In genomic region chr7:73718438-73718881, GRCh38 we compare ENCODE assay signal across 8 cellular contexts. TPM values are rescaled to one million over a fixed set of nuclear protein-coding genes. Genes with fewer than 3 reads are reported as not detected.
DNase-seq lines count a peak whose midpoint lies in the region; ATAC-seq and TF ChIP-seq lines count a peak whose summit lies in the region.

No MANE protein-coding gene starts in this region.

- H3K9me3 ChIP-seq in HUES6 (ENCODE audit: control insufficient read depth, insufficient read depth, low read depth, low read length) (no peaks in the 10 kb centered on the region), hepatocyte (ENCODE audit: low read depth) (no peaks in the 10 kb centered on the region)

- peaks cover 46% of the 10 kb centered on the region for H3K79me2 ChIP-seq in hepatocyte

- peak; percentile 71 for DNase-seq in activated CD8-positive, alpha-beta memory T cell treated with anti-CD3 and anti-CD28 coated beads for 24 hours
- DNase-seq in hepatocyte (ENCODE audit: low spot score) (peak; percentile 30), HUDEP-2 (lab: John Stamatoyannopoulos, UW; ENCODE audit: unreplicated experiment in 76 of 76) (no peak), RPMI8226 (no peak), G401 (ENCODE audit: low spot score) (no peak)
- no peak for DNase-seq in stimulated activated naive B cell treated with anti-CD40 and anti-IgM and Interleukin-4, amounts not matched to agents 10 μg/mL and 1 μg/mL and 100 μg/mL, for 72 hours

- TF ChIP-seq CTCF in hepatocyte (IDR thresholded peaks at IDR 0.05; ENCODE audit: poor library complexity): no peak

- peak overlapping the region; percentile 69 for H3K27ac Mint-ChIP-seq in stimulated activated naive B cell treated with anti-CD40 and anti-IgM and Interleukin-4, amounts not matched to agents 10 μg/mL and 1 μg/mL and 100 μg/mL, for 72 hours

- H3K4me3 ChIP-seq in HUES6 (ENCODE audit: low read depth, low read length) (peak overlapping the region; percentile 81), hepatocyte (peak overlapping the region; percentile 99)

- H3K9me3 Mint-ChIP-seq in stimulated activated naive B cell treated with anti-CD40 and anti-IgM and Interleukin-4, amounts not matched to agents 10 μg/mL and 1 μg/mL and 100 μg/mL, for 72 hours: no peaks in the 10 kb centered on the region

- H3K4me1 ChIP-seq in HUES6 (ENCODE audit: control insufficient read depth, insufficient read depth, low read length) (peaks cover 10% of the 10 kb centered on the region), hepatocyte (ENCODE audit: insufficient read depth) (peaks cover 37% of the 10 kb centered on the region)

- in situ Hi-C loops in G401 (cut with HindIII; ENCODE audit: low sequenced_read_pairs): no loop called here

- ATAC-seq in stimulated activated naive B cell treated with anti-CD40 and anti-IgM and Interleukin-4, amounts not matched to agents 10 μg/mL and 1 μg/mL and 100 μg/mL, for 72 hours (replicated peaks): no peak
- ATAC-seq in GM21576 (IDR thresholded peaks at IDR 0.05; ENCODE audit: unreplicated experiment): no peak

- peak overlapping the region; percentile 78 to 82 for H3K4me3 Mint-ChIP-seq in stimulated activated naive B cell treated with anti-CD40 and anti-IgM and Interleukin-4, amounts not matched to agents 10 μg/mL and 1 μg/mL and 100 μg/mL, for 72 hours

- no peaks in the 10 kb centered on the region for H3K9me2 ChIP-seq in hepatocyte (replicated peaks; ENCODE audit: insufficient read depth)

- H4K20me1 ChIP-seq in hepatocyte (ENCODE audit: insufficient read depth, poor library complexity, severe bottlenecking): peaks cover 3% of the 10 kb centered on the region

- peaks cover 45 to 55% of the 10 kb centered on the region in 2 donors for H3K27me3 Mint-ChIP-seq in stimulated activated naive B cell treated with anti-CD40 and anti-IgM and Interleukin-4, amounts not matched to agents 10 μg/mL and 1 μg/mL and 100 μg/mL, for 72 hours

- WGBS in hepatocyte (ENCODE audit: low lambda C conversion rate, missing lambda C conversion rate): 61% methylated on average over 9 of the region's 9 CpGs

- H3K36me3 Mint-ChIP-seq in stimulated activated naive B cell treated with anti-CD40 and anti-IgM and Interleukin-4, amounts not matched to agents 10 μg/mL and 1 μg/mL and 100 μg/mL, for 72 hours: no peaks in the 10 kb centered on the region

- peaks cover 25% of the 10 kb centered on the region for H3K27me3 ChIP-seq in HUES6 (ENCODE audit: control insufficient read depth, insufficient read depth, low read length)
- H3K27me3 ChIP-seq in hepatocyte: no peaks in the 10 kb centered on the region

- H3K27ac ChIP-seq in HUES6 (ENCODE audit: low read depth, low read length): no peak overlapping the region
- peak overlapping the region; percentile 58 for H3K27ac ChIP-seq in hepatocyte

- H2AFZ ChIP-seq in hepatocyte: no peak overlapping the region

- peak overlapping the region; percentile 98 for H3K4me2 ChIP-seq in hepatocyte

- no peak overlapping the region for H3K9ac ChIP-seq in HUES6 (ENCODE audit: low read length)

- H3K36me3 ChIP-seq in HUES6 (ENCODE audit: control insufficient read depth, insufficient read depth, low read length) (no peaks in the 10 kb centered on the region), hepatocyte (replicated peaks; ENCODE audit: insufficient read depth, low read depth) (no peaks in the 10 kb centered on the region)

- peaks cover 22 to 35% of the 10 kb centered on the region in 2 donors for H3K4me1 Mint-ChIP-seq in stimulated activated naive B cell treated with anti-CD40 and anti-IgM and Interleukin-4, amounts not matched to agents 10 μg/mL and 1 μg/mL and 100 μg/mL, for 72 hours

RNA-seq across cellular contexts. Expression of gene STX1A, which starts 1.0 kb away (rescaled TPM):
- total RNA-seq in hepatocyte: 22.8 and 23.7 TPM in 2 replicates
- 27.1 and 39.2 TPM in 2 replicates for polyA plus RNA-seq in hepatocyte
- total RNA-seq in G401 (2014; rRNA removed; shearing (Covaris generic)): 2.5 and 6.5 TPM in 2 replicates

RNA-seq across cellular contexts. Expression of gene ABHD11, which starts 20.1 kb away (rescaled TPM):
- 30.7 and 33.0 TPM in 2 replicates for total RNA-seq in hepatocyte
- 90.9 and 110 TPM in 2 replicates for polyA plus RNA-seq in hepatocyte
- 34.2 and 41.1 TPM in 2 replicates for total RNA-seq in G401 (2014; rRNA removed; shearing (Covaris generic))

RNA-seq across cellular contexts. Expression of gene BUD23, which starts 35.1 kb away (rescaled TPM):
- 35.9 and 44.3 TPM in 2 replicates for total RNA-seq in hepatocyte
- polyA plus RNA-seq in hepatocyte: 112 and 131 TPM in 2 replicates
- total RNA-seq in G401 (2014; rRNA removed; shearing (Covaris generic)): 203 and 204 TPM in 2 replicates

RNA-seq across cellular contexts. Expression of gene DNAJC30, which starts 35.2 kb away (rescaled TPM):
- 3.0 and 4.7 TPM in 2 replicates for total RNA-seq in hepatocyte
- polyA plus RNA-seq in hepatocyte: 13.9 and 15.3 TPM in 2 replicates
- total RNA-seq in G401 (2014; rRNA removed; shearing (Covaris generic)): 12.4 and 19.6 TPM in 2 replicates

RNA-seq across cellular contexts. Expression of gene VPS37D, which starts 50.8 kb away (rescaled TPM):
- total RNA-seq in hepatocyte: 4.3 and 5.6 TPM in 2 replicates
- polyA plus RNA-seq in hepatocyte: 7.5 and 9.5 TPM in 2 replicates
- total RNA-seq in G401 (2014; rRNA removed; shearing (Covaris generic)): 8.3 and 9.8 TPM in 2 replicates

Comparison
In these comparisons a context has a peak if more than half of its experiments do, and no peak if none do; other contexts are left out.
1. DNase-seq: peak in activated CD8-positive, alpha-beta memory T cell treated with anti-CD3 and anti-CD28 coated beads for 24 hours (single experiment) and hepatocyte (single experiment); none in stimulated activated naive B cell treated with anti-CD40 and anti-IgM and Interleukin-4, amounts not matched to agents 10 μg/mL and 1 μg/mL and 100 μg/mL, for 72 hours (single experiment), HUDEP-2 (0 of 76), RPMI8226 (single experiment) and G401 (single experiment).